In genomic region chr17:41638194-41638593, GRCh38 we compare ENCODE assay signal across 19 cellular contexts. TPM values are rescaled to one million over a fixed set of nuclear protein-coding genes. Genes with fewer than 3 reads are reported as not detected.
DNase-seq lines count a peak whose midpoint lies in the region; ATAC-seq and TF ChIP-seq lines count a peak whose summit lies in the region.
"Had no signal": no experiment of that assay in that cellular context is flagged by ENCODE, and none has a peak within 500 bp of the region (broad histone marks: within the 10 kb centered on the region; RNA-seq: fewer than 3 reads in every experiment).

No MANE protein-coding gene starts in this region.

- H3K36me3 Mint-ChIP-seq in dendritic cell treated with granulocyte-macrophage colony-stimulating factor and Interleukin-4, amounts not matched to agents 40 ng/mL and 50 ng/mL, for 4 days (ENCODE audit: low read depth): no peaks in the 10 kb centered on the region
- H3K36me3 Mint-ChIP-seq: CD4-positive, CD25-positive, alpha-beta regulatory T cell; CD8-positive, alpha-beta T cell had no signal

- no peaks in the 10 kb centered on the region for H3K79me2 ChIP-seq in osteoblast (ENCODE audit: insufficient read depth, low read length)

- H3K4me1 Mint-ChIP-seq in dendritic cell treated with granulocyte-macrophage colony-stimulating factor and Interleukin-4, amounts not matched to agents 40 ng/mL and 50 ng/mL, for 4 days (ENCODE audit: low read depth): peaks cover 57% of the 10 kb centered on the region
- H3K4me1 Mint-ChIP-seq: B cell; CD4-positive, CD25-positive, alpha-beta regulatory T cell had no signal

- no peak for TF ChIP-seq CTCF in osteoblast (IDR thresholded peaks at IDR 0.05; ENCODE audit: extremely low read depth, low read depth, low read length)

- no peaks in the 10 kb centered on the region for H3K27me3 ChIP-seq in osteoblast (ENCODE audit: insufficient read depth, low read length)
- H3K27me3 ChIP-seq: BLaER1 had no signal

- peaks cover 7% of the 10 kb centered on the region for H3K4me1 ChIP-seq in osteoblast (ENCODE audit: insufficient read depth, low read length)
- H3K4me1 ChIP-seq: BLaER1, Caco-2, HAP-1 had no signal

- H3K4me2 ChIP-seq in osteoblast (ENCODE audit: insufficient read depth, low read length): no peak overlapping the region
- H3K4me2 ChIP-seq: BLaER1 had no signal

- intact Hi-C loops in dendritic cell treated with granulocyte-macrophage colony-stimulating factor and Interleukin-4, amounts not matched to agents 40 ng/mL and 50 ng/mL, for 4 days (cut with micrococcal nuclease): no loop called here
- intact Hi-C loops in left colon (cut with DNase I, micrococcal nuclease): no loop called here

- ATAC-seq in left colon: peak; percentile 37
- ATAC-seq: CD8-positive, alpha-beta T cell had no signal

- no peaks in the 10 kb centered on the region for H3K27me3 Mint-ChIP-seq in dendritic cell treated with granulocyte-macrophage colony-stimulating factor and Interleukin-4, amounts not matched to agents 40 ng/mL and 50 ng/mL, for 4 days
- H3K27me3 Mint-ChIP-seq: B cell had no signal

- H3K9me3 Mint-ChIP-seq in dendritic cell treated with granulocyte-macrophage colony-stimulating factor and Interleukin-4, amounts not matched to agents 40 ng/mL and 50 ng/mL, for 4 days: no peaks in the 10 kb centered on the region
- H3K9me3 Mint-ChIP-seq: CD4-positive, CD25-positive, alpha-beta regulatory T cell; CD8-positive, alpha-beta T cell; HFFc6 had no signal

- no peaks in the 10 kb centered on the region for H3K9me3 ChIP-seq in osteoblast (ENCODE audit: low read depth, low read length)
- H3K9me3 ChIP-seq: BLaER1, Caco-2, HAP-1 had no signal

- H3K36me3 ChIP-seq in osteoblast (ENCODE audit: insufficient read depth, low read length): no peaks in the 10 kb centered on the region
- H3K36me3 ChIP-seq: BLaER1, HAP-1 had no signal

- H3K27ac Mint-ChIP-seq in dendritic cell treated with granulocyte-macrophage colony-stimulating factor and Interleukin-4, amounts not matched to agents 40 ng/mL and 50 ng/mL, for 4 days: peak overlapping the region; percentile 77
- H3K27ac Mint-ChIP-seq: B cell; CD8-positive, alpha-beta T cell; HFFc6 had no signal

- H4K20me1 ChIP-seq in osteoblast (ENCODE audit: insufficient read depth, low read length): no peaks in the 10 kb centered on the region
- H4K20me1 ChIP-seq: BLaER1 had no signal

- DNase-seq in left colon (no peak), osteoblast (ENCODE audit: insufficient read length, low spot score, missing footprints) (peak; percentile 54), NCI-H1694 treated with DMSO at 0.1 percent for 48 hours (lab: John Stamatoyannopoulos, UW) (no peak), NCI-H146 (lab: John Stamatoyannopoulos, UW) (no peak), dedifferentiated amniotic fluid mesenchymal stem cell (ENCODE audit: extremely low spot score) (no peak)
- DNase-seq: Caco-2; CD4-positive, CD25-positive, alpha-beta regulatory T cell; DMS153; DND-41; GOT3; HFFc6 had no signal

- H2AFZ ChIP-seq in osteoblast (ENCODE audit: low read length): no peak overlapping the region

- H3K4me3 ChIP-seq in osteoblast (ENCODE audit: insufficient read depth, low read length): no peak overlapping the region
- H3K4me3 ChIP-seq: BLaER1, HAP-1 had no signal

- peak overlapping the region; percentile 49 for H3K4me3 Mint-ChIP-seq in dendritic cell treated with granulocyte-macrophage colony-stimulating factor and Interleukin-4, amounts not matched to agents 40 ng/mL and 50 ng/mL, for 4 days
- H3K4me3 Mint-ChIP-seq: B cell; CD4-positive, CD25-positive, alpha-beta regulatory T cell; CD8-positive, alpha-beta T cell; HFFc6 had no signal

- no peak overlapping the region for H3K27ac ChIP-seq in osteoblast (ENCODE audit: low read depth, low read length)
- H3K27ac ChIP-seq: BLaER1, C4-2B had no signal

RNA-seq across cellular contexts. Expression of gene KRT17, which starts 13.8 kb away (rescaled TPM):
- total RNA-seq in left colon (under 1 TPM in 1 of 2 donors, not detected in 1; 0.70 TPM), osteoblast (4.3 and 4.7 TPM in 2 replicates)
- total RNA-seq: A172; B cell; CD4-positive, CD25-positive, alpha-beta regulatory T cell; CD8-positive, alpha-beta T cell had no signal

RNA-seq across cellular contexts. Expression of gene KRT16, which starts 25.6 kb away (rescaled TPM):
- not detected for total RNA-seq in left colon
- 4.3 and 5.6 TPM in 2 replicates for total RNA-seq in osteoblast
- total RNA-seq: A673; B cell; Caco-2; CD4-positive, CD25-positive, alpha-beta regulatory T cell; CD8-positive, alpha-beta T cell had no signal

RNA-seq across cellular contexts. Expression of gene EIF1, which starts 50.5 kb away (rescaled TPM):
- total RNA-seq in left colon (100 to 1,000 TPM; 596 to 603 TPM), osteoblast (94.5 and 101 TPM in 2 replicates)

RNA-seq across cellular contexts. Expression of gene KRT14, which starts 51.5 kb away (rescaled TPM):
- under 1 TPM; 0.25 to 0.40 TPM for total RNA-seq in left colon
- 12.3 and 23.0 TPM in 2 replicates for total RNA-seq in osteoblast
- total RNA-seq: A172; A673; B cell; Caco-2; CD4-positive, CD25-positive, alpha-beta regulatory T cell; CD8-positive, alpha-beta T cell had no signal
